ENCODE assay signal across 8 cellular contexts in genomic region chr5:179700401-179700918, GRCh38. TPM values are rescaled to one million over a fixed set of nuclear protein-coding genes. Genes with fewer than 3 reads are reported as not detected.
A peak's percentile ranks its signal among the peaks of the same experiment; 100 is the strongest.
DNase-seq lines count a peak whose midpoint lies in the region; ATAC-seq and TF ChIP-seq lines count a peak whose summit lies in the region.

No MANE protein-coding gene starts in this region.

- CTCF ChIA-PET in activated CD4-positive, alpha-beta T cell treated with anti-CD3 and anti-CD28 coated beads for 36 hours (lab: Charles Lee) = no interaction called here

- intact Hi-C loops in activated CD4-positive, alpha-beta T cell treated with anti-CD3 and anti-CD28 coated beads for 36 hours (cut with DNase I, micrococcal nuclease) = no loop called here

- TF ChIP-seq CTCF in glutamatergic neuron (IDR thresholded peaks at IDR 0.05; ENCODE audit: partially characterized antibody, unreplicated experiment) = no peak
- no peak for TF ChIP-seq CTCF in GM13976 (IDR thresholded peaks at IDR 0.05; ENCODE audit: borderline replicate concordance, control extremely low read depth, extremely low read depth, insufficient read depth, missing control alignments)

- H3K36me3 Mint-ChIP-seq in activated CD4-positive, alpha-beta T cell treated with anti-CD3 and anti-CD28 coated beads for 36 hours (ENCODE audit: low read depth) = peaks cover 50% of the 10 kb centered on the region
- peaks cover 33% of the 10 kb centered on the region for H3K36me3 Mint-ChIP-seq in T-helper 2 cell treated with Interferon-gamma antibody and Interleukin-4, amounts not matched to agents 5 μg/mL and 100 μg/mL, for 36 hours (ENCODE audit: low read depth)
- no peaks in the 10 kb centered on the region for H3K36me3 Mint-ChIP-seq in glutamatergic neuron (ENCODE audit: unreplicated experiment)
- peaks cover 77% of the 10 kb centered on the region for H3K36me3 Mint-ChIP-seq in stimulated activated effector memory CD8-positive, alpha-beta T cell treated with anti-CD3 and anti-CD28 coated beads, Interleukin-12 subunit alpha, Interleukin-12 subunit beta, amount 100 ng/mL, for 72 hours

- DNase-seq in activated CD4-positive, alpha-beta T cell treated with anti-CD3 and anti-CD28 coated beads for 36 hours = no peak
- DNase-seq in activated CD4-positive, alpha-beta T cell treated with anti-CD3 and anti-CD28 coated beads, Interleukin-2, amount 50 U/mL, for 1 hour = no peak
- no peak for DNase-seq in T-helper 2 cell treated with Interferon-gamma antibody and Interleukin-4, amounts not matched to agents 5 μg/mL and 100 μg/mL, for 36 hours (ENCODE audit: low spot score)
- no peak for DNase-seq in glutamatergic neuron
- no peak for DNase-seq in stimulated activated effector memory CD8-positive, alpha-beta T cell treated with anti-CD3 and anti-CD28 coated beads, Interleukin-12 subunit alpha, Interleukin-12 subunit beta, amount 100 ng/mL, for 72 hours (ENCODE audit: low spot score in 2 of 2)
- no peak for DNase-seq in NCI-H187 treated with DMSO at 0.1 percent for 48 hours (lab: John Stamatoyannopoulos, UW)
- no peak for DNase-seq in GM13976 (ENCODE audit: low spot score)

- POLR2A ChIA-PET in activated CD4-positive, alpha-beta T cell treated with anti-CD3 and anti-CD28 coated beads for 36 hours (lab: Charles Lee) = interaction anchor here (0.6 to 1.5 kb wide), 6 partner anchors 22 to 863 kb away, joined by 4 to 9 read pairs (median 6); no protein-coding TSS in a partner anchor

- H3K9me3 Mint-ChIP-seq in activated CD4-positive, alpha-beta T cell treated with anti-CD3 and anti-CD28 coated beads for 36 hours (ENCODE audit: low read depth) = no peaks in the 10 kb centered on the region
- no peaks in the 10 kb centered on the region for H3K9me3 Mint-ChIP-seq in T-helper 2 cell treated with Interferon-gamma antibody and Interleukin-4, amounts not matched to agents 5 μg/mL and 100 μg/mL, for 36 hours
- H3K9me3 Mint-ChIP-seq in glutamatergic neuron (ENCODE audit: unreplicated experiment) = peaks cover 6% of the 10 kb centered on the region
- no peaks in the 10 kb centered on the region for H3K9me3 Mint-ChIP-seq in stimulated activated effector memory CD8-positive, alpha-beta T cell treated with anti-CD3 and anti-CD28 coated beads, Interleukin-12 subunit alpha, Interleukin-12 subunit beta, amount 100 ng/mL, for 72 hours

- peak overlapping the region; percentile 98 for H3K27ac Mint-ChIP-seq in activated CD4-positive, alpha-beta T cell treated with anti-CD3 and anti-CD28 coated beads for 36 hours
- H3K27ac Mint-ChIP-seq in T-helper 2 cell treated with Interferon-gamma antibody and Interleukin-4, amounts not matched to agents 5 μg/mL and 100 μg/mL, for 36 hours = peak overlapping the region; percentile 97
- no peak overlapping the region for H3K27ac Mint-ChIP-seq in glutamatergic neuron (ENCODE audit: unreplicated experiment)
- peak overlapping the region; percentile 99 for H3K27ac Mint-ChIP-seq in stimulated activated effector memory CD8-positive, alpha-beta T cell treated with anti-CD3 and anti-CD28 coated beads, Interleukin-12 subunit alpha, Interleukin-12 subunit beta, amount 100 ng/mL, for 72 hours

- in situ Hi-C loops in GM13976 (cut with MboI; ENCODE audit: low sequenced_read_pairs, unreplicated experiment) = no loop called here

- no peak for ATAC-seq in activated CD4-positive, alpha-beta T cell treated with anti-CD3 and anti-CD28 coated beads for 36 hours
- ATAC-seq in stimulated activated effector memory CD8-positive, alpha-beta T cell treated with anti-CD3 and anti-CD28 coated beads, Interleukin-12 subunit alpha, Interleukin-12 subunit beta, amount 100 ng/mL, for 72 hours = no peak
- ATAC-seq in HG03135 (IDR thresholded peaks at IDR 0.05; ENCODE audit: unreplicated experiment) = no peak

- peak overlapping the region; percentile 94 for H3K4me3 Mint-ChIP-seq in activated CD4-positive, alpha-beta T cell treated with anti-CD3 and anti-CD28 coated beads for 36 hours
- H3K4me3 Mint-ChIP-seq in T-helper 2 cell treated with Interferon-gamma antibody and Interleukin-4, amounts not matched to agents 5 μg/mL and 100 μg/mL, for 36 hours = peak overlapping the region; percentile 97
- H3K4me3 Mint-ChIP-seq in glutamatergic neuron (ENCODE audit: unreplicated experiment) = peak overlapping the region; percentile 98
- H3K4me3 Mint-ChIP-seq in stimulated activated effector memory CD8-positive, alpha-beta T cell treated with anti-CD3 and anti-CD28 coated beads, Interleukin-12 subunit alpha, Interleukin-12 subunit beta, amount 100 ng/mL, for 72 hours = peak overlapping the region; percentile 94

- peaks cover 47% of the 10 kb centered on the region for H3K4me1 Mint-ChIP-seq in activated CD4-positive, alpha-beta T cell treated with anti-CD3 and anti-CD28 coated beads for 36 hours
- H3K4me1 Mint-ChIP-seq in T-helper 2 cell treated with Interferon-gamma antibody and Interleukin-4, amounts not matched to agents 5 μg/mL and 100 μg/mL, for 36 hours (ENCODE audit: low read depth) = peaks cover 37% of the 10 kb centered on the region
- peaks cover 18% of the 10 kb centered on the region for H3K4me1 Mint-ChIP-seq in glutamatergic neuron (ENCODE audit: low read depth, unreplicated experiment)
- H3K4me1 Mint-ChIP-seq in stimulated activated effector memory CD8-positive, alpha-beta T cell treated with anti-CD3 and anti-CD28 coated beads, Interleukin-12 subunit alpha, Interleukin-12 subunit beta, amount 100 ng/mL, for 72 hours = peaks cover 50% of the 10 kb centered on the region

- H3K27me3 Mint-ChIP-seq in activated CD4-positive, alpha-beta T cell treated with anti-CD3 and anti-CD28 coated beads for 36 hours = no peaks in the 10 kb centered on the region
- no peaks in the 10 kb centered on the region for H3K27me3 Mint-ChIP-seq in T-helper 2 cell treated with Interferon-gamma antibody and Interleukin-4, amounts not matched to agents 5 μg/mL and 100 μg/mL, for 36 hours (ENCODE audit: low read depth)
- peaks cover 6% of the 10 kb centered on the region for H3K27me3 Mint-ChIP-seq in glutamatergic neuron (ENCODE audit: unreplicated experiment)

RNA-seq across cellular contexts. Expression of gene CANX, which starts 1.7 kb away (rescaled TPM):
- 100 to 1,000 TPM; 472 to 554 TPM for total RNA-seq in activated CD4-positive, alpha-beta T cell treated with anti-CD3 and anti-CD28 coated beads for 36 hours
- total RNA-seq in glutamatergic neuron (ENCODE audit: unreplicated experiment) = 363 TPM

RNA-seq across cellular contexts. Expression of gene CBY3, which starts 19.6 kb away (rescaled TPM):
- under 1 TPM; 0.40 to 0.71 TPM for total RNA-seq in activated CD4-positive, alpha-beta T cell treated with anti-CD3 and anti-CD28 coated beads for 36 hours
- not detected for total RNA-seq in glutamatergic neuron (ENCODE audit: unreplicated experiment)

RNA-seq across cellular contexts. Expression of gene MAML1, which starts 32.2 kb away (rescaled TPM):
- total RNA-seq in activated CD4-positive, alpha-beta T cell treated with anti-CD3 and anti-CD28 coated beads for 36 hours = 10 to 100 TPM; 25.4 to 32.6 TPM
- total RNA-seq in glutamatergic neuron (ENCODE audit: unreplicated experiment) = 30.0 TPM
